Comparison of ENCODE assay signal across 8 cellular contexts in the genomic region with DNA sequence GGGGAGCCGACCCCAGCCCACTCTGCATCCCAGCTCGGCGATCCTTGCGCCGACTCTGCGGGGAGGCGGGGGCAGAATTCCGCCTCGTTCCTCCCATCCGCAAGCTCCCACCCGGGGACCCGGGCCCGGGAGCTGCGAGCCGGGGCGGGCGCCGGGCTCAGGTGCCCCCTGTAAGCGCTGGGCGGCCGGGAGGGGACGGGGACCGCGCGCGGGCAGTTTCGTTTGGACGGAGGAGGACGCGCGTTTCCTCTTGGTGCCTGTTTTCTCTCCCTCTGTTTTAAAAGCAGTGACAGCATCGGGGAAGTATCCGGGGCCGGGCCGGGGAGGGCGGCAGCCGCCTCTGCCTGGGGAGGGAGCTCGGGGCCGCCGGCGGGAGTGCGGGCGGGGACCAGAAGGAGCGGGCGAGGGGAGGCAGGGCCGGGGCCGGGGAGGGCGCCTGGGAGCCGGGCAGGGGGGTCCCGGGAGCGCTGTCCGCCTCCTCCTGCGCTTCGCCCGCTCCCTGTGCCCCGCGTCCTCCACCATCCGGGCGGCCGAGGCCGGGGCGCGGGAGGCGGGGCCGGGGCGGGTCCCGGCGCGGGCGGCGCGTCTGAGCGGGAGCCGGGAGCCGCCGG. TPM values are rescaled to one million over a fixed set of nuclear protein-coding genes. Genes with fewer than 3 reads are reported as not detected.
DNase-seq lines count a peak whose midpoint lies in the region; ATAC-seq and TF ChIP-seq lines count a peak whose summit lies in the region.

No MANE protein-coding gene starts in this region.

- no peak overlapping the region for H3K27ac ChIP-seq in CD8-positive, alpha-beta T cell (ENCODE audit: low read depth, low read length)
- H3K27ac ChIP-seq in left ventricle myocardium inferior (replicated peaks) (peak overlapping the region; percentile 88), psoas muscle (no peak overlapping the region)

- intact Hi-C loops in CD8-positive, alpha-beta T cell (cut with DNase I, micrococcal nuclease), result no loop called here
- intact Hi-C loops in left ventricle myocardium inferior (cut with micrococcal nuclease) (no loop called here), psoas muscle (cut with DNase I) (no loop called here)

- H3K4me3 Mint-ChIP-seq in CD8-positive, alpha-beta T cell, result peak overlapping the region; percentile 61
- peak overlapping the region; percentile 33 for H3K4me3 Mint-ChIP-seq in activated naive CD4-positive, alpha-beta T cell treated with anti-CD3 and anti-CD28 coated beads, Interleukin-2, amount 50 U/mL, for 24 hours

- H3K4me3 ChIP-seq in CD8-positive, alpha-beta T cell (ENCODE audit: low read depth, low read length), result peak overlapping the region; percentile 27
- H3K4me3 ChIP-seq in left ventricle myocardium inferior, result peak overlapping the region; percentile 78
- H3K4me3 ChIP-seq in psoas muscle, result peak overlapping the region; percentile 58

- H3K4me1 ChIP-seq in CD8-positive, alpha-beta T cell (ENCODE audit: insufficient read depth, low read length), result peaks cover 12% of the 10 kb centered on the region
- H3K4me1 ChIP-seq in left ventricle myocardium inferior, result peaks cover 54% of the 10 kb centered on the region
- peaks cover 9% of the 10 kb centered on the region for H3K4me1 ChIP-seq in psoas muscle

- no peaks in the 10 kb centered on the region for H3K9me3 Mint-ChIP-seq in CD8-positive, alpha-beta T cell
- H3K9me3 Mint-ChIP-seq in activated naive CD4-positive, alpha-beta T cell treated with anti-CD3 and anti-CD28 coated beads, Interleukin-2, amount 50 U/mL, for 24 hours, result no peaks in the 10 kb centered on the region

- POLR2A ChIA-PET in CD8-positive, alpha-beta T cell (lab: Charles Lee), result interaction anchor here (0.6 to 0.8 kb wide), 2 partner anchors 67 to 160 kb away, joined by 3 read pairs; no protein-coding TSS in a partner anchor

- no peaks in the 10 kb centered on the region for H3K36me3 Mint-ChIP-seq in CD8-positive, alpha-beta T cell
- peaks cover 2% of the 10 kb centered on the region for H3K36me3 Mint-ChIP-seq in activated naive CD4-positive, alpha-beta T cell treated with anti-CD3 and anti-CD28 coated beads, Interleukin-2, amount 50 U/mL, for 24 hours

- H3K27me3 ChIP-seq in CD8-positive, alpha-beta T cell (ENCODE audit: insufficient read depth, low read length), result peaks cover 12% of the 10 kb centered on the region
- H3K27me3 ChIP-seq in left ventricle myocardium inferior (ENCODE audit: low read depth) (peaks cover 11% of the 10 kb centered on the region), psoas muscle (ENCODE audit: insufficient read depth in 3 of 3, low read length in 2 of 3) (peaks cover 0 to 61% (median 15%) of the 10 kb centered on the region in 3 donors)

- TF ChIP-seq CTCF in CD8-positive, alpha-beta T cell (IDR thresholded peaks at IDR 0.05), result no peak
- TF ChIP-seq CTCF in left ventricle myocardium inferior (IDR thresholded peaks at IDR 0.05; ENCODE audit: borderline replicate concordance), result no peak
- TF ChIP-seq CTCF in psoas muscle (IDR thresholded peaks at IDR 0.05), result no peak

- no peaks in the 10 kb centered on the region for H3K9me3 ChIP-seq in CD8-positive, alpha-beta T cell (ENCODE audit: low read length)
- H3K9me3 ChIP-seq in left ventricle myocardium inferior (replicated peaks) (no peaks in the 10 kb centered on the region), psoas muscle (no peaks in the 10 kb centered on the region)

- peaks cover 43% of the 10 kb centered on the region for H3K27me3 Mint-ChIP-seq in CD8-positive, alpha-beta T cell (ENCODE audit: low read depth)
- H3K27me3 Mint-ChIP-seq in activated naive CD4-positive, alpha-beta T cell treated with anti-CD3 and anti-CD28 coated beads, Interleukin-2, amount 50 U/mL, for 24 hours, result peaks cover 14% of the 10 kb centered on the region

- peak; percentile 35 for ATAC-seq in CD8-positive, alpha-beta T cell
- ATAC-seq in psoas muscle, result peak; percentile 42 to 65 (median 51)

- CTCF ChIA-PET in CD8-positive, alpha-beta T cell (lab: Charles Lee), result interaction anchor here (2.5 to 10.1 kb wide), 2 partner anchors 67 to 156 kb away, joined by 9 to 167 read pairs; no protein-coding TSS in a partner anchor

- no peak overlapping the region for H3K27ac Mint-ChIP-seq in CD8-positive, alpha-beta T cell
- H3K27ac Mint-ChIP-seq in activated naive CD4-positive, alpha-beta T cell treated with anti-CD3 and anti-CD28 coated beads, Interleukin-2, amount 50 U/mL, for 24 hours, result no peak overlapping the region

- peak in 5 of 7 experiments; percentile 9 to 58 (median 33) for DNase-seq in CD8-positive, alpha-beta T cell
- DNase-seq in NCI-H226 (peak; percentile 35), left ventricle myocardium inferior (peak; percentile 58), psoas muscle (peak; percentile 49 to 68), germinal center (ENCODE audit: low spot score) (no peak), GM19238 (ENCODE audit: insufficient read length, low spot score) (no peak), NCI-H510A (lab: John Stamatoyannopoulos, UW) (no peak)

- WGBS in psoas muscle, 3 donors, result 1 to 2% (median 1%) methylated on average over 31 to 76 of the region's 76 CpGs

- no peaks in the 10 kb centered on the region for H3K36me3 ChIP-seq in CD8-positive, alpha-beta T cell (ENCODE audit: insufficient read depth, low read length)
- no peaks in the 10 kb centered on the region for H3K36me3 ChIP-seq in left ventricle myocardium inferior
- H3K36me3 ChIP-seq in psoas muscle (ENCODE audit: insufficient read depth in 1 of 2, low read depth in 1 of 2), result no peaks in the 10 kb centered on the region

- peaks cover 20% of the 10 kb centered on the region for H3K4me1 Mint-ChIP-seq in CD8-positive, alpha-beta T cell (ENCODE audit: low read depth)
- peaks cover 17% of the 10 kb centered on the region for H3K4me1 Mint-ChIP-seq in activated naive CD4-positive, alpha-beta T cell treated with anti-CD3 and anti-CD28 coated beads, Interleukin-2, amount 50 U/mL, for 24 hours

RNA-seq across cellular contexts. Expression of gene RAP1GAP2, which starts 57.0 kb away (rescaled TPM):
- total RNA-seq in CD8-positive, alpha-beta T cell, result 10 to 100 TPM; 18.9 to 19.9 TPM
- total RNA-seq in left ventricle myocardium inferior (63.8 TPM), psoas muscle (1 to 10 TPM in 1 of 4 donors, under 1 TPM in 3; 0.42 to 2.0 (median 0.89) TPM)
- polyA plus RNA-seq in psoas muscle, result 1 to 10 TPM in 1 of 3 donors, under 1 TPM in 2; 0.25 to 1.9 (median 0.47) TPM

Comparison
In these comparisons a context has a peak if more than half of its experiments do, and no peak if none do; other contexts are left out.
1. DNase-seq: peak in CD8-positive, alpha-beta T cell (5 of 7), NCI-H226 (single experiment), left ventricle myocardium inferior (single experiment) and psoas muscle (2 of 2); none in germinal center (single experiment), GM19238 (single experiment) and NCI-H510A (single experiment).
2. H3K4me3 ChIP-seq: peak in every context shown above with its lines; median percentile 78 in left ventricle myocardium inferior; 58 in psoas muscle; 27 in CD8-positive, alpha-beta T cell.
3. RNA of gene RAP1GAP2, which starts 57.0 kb away (total RNA-seq): 63.8 TPM in left ventricle myocardium inferior (single experiment) and 18.9 to 19.9 TPM in CD8-positive, alpha-beta T cell; 0.42 to 2.0 TPM in psoas muscle; every median in the first group is over 4 times any median in the second.